Comparison of ENCODE assay signal across 25 cellular contexts in genomic region chr17:14078027-14078426, GRCh38. TPM values are rescaled to one million over a fixed set of nuclear protein-coding genes. Genes with fewer than 3 reads are reported as not detected.
DNase-seq lines count a peak whose midpoint lies in the region; ATAC-seq and TF ChIP-seq lines count a peak whose summit lies in the region.
"Had no signal": no experiment of that assay in that cellular context is flagged by ENCODE, and none has a peak within 500 bp of the region (broad histone marks: within the 10 kb centered on the region; RNA-seq: fewer than 3 reads in every experiment).

No MANE protein-coding gene starts in this region.

- no peaks in the 10 kb centered on the region for H3K27me3 ChIP-seq in smooth muscle cell (ENCODE audit: low read depth)
- H3K27me3 ChIP-seq: body of pancreas, stomach, tibial artery had no signal

- no peak overlapping the region for H3K4me3 Mint-ChIP-seq in activated T-cell treated with anti-CD3 and anti-CD28 coated beads, Interleukin-2, amount 50 U/mL, for 4 hours
- H3K4me3 Mint-ChIP-seq in endothelial cell (ENCODE audit: unreplicated experiment) = peak overlapping the region; percentile 0
- H3K4me3 Mint-ChIP-seq: activated CD4-positive, alpha-beta T cell treated with anti-CD3 and anti-CD28 coated beads, Interleukin-2, amount 10 ng/mL, durations not matched to agents 7 days and 5 days; natural killer cell treated with Interleukin-12 subunit alpha and Interleukin-12 subunit beta and Interleukin-15 and Interleukin-18, amount 100 ng/mL, for 72 hours had no signal

- no peaks in the 10 kb centered on the region for H3K27me3 Mint-ChIP-seq in activated T-cell treated with anti-CD3 and anti-CD28 coated beads, Interleukin-2, amount 50 U/mL, for 4 hours (ENCODE audit: low read depth)
- H3K27me3 Mint-ChIP-seq in endothelial cell (ENCODE audit: unreplicated experiment) = no peaks in the 10 kb centered on the region
- H3K27me3 Mint-ChIP-seq: activated CD4-positive, alpha-beta T cell treated with anti-CD3 and anti-CD28 coated beads, Interleukin-2, amount 10 ng/mL, durations not matched to agents 7 days and 5 days; natural killer cell treated with Interleukin-12 subunit alpha and Interleukin-12 subunit beta and Interleukin-15 and Interleukin-18, amount 100 ng/mL, for 72 hours had no signal

- peaks cover 8% of the 10 kb centered on the region for H3K79me2 ChIP-seq in smooth muscle cell (ENCODE audit: low read depth)

- peak overlapping the region; percentile 4 for H3K4me2 ChIP-seq in smooth muscle cell

- ATAC-seq in activated T-cell treated with anti-CD3 and anti-CD28 coated beads, Interleukin-2, amount 50 U/mL, for 4 hours = peak; percentile 43 to 57
- no peak for ATAC-seq in HG03280 (IDR thresholded peaks at IDR 0.05; ENCODE audit: unreplicated experiment)
- ATAC-seq: body of pancreas; mucosa of descending colon; natural killer cell treated with Interleukin-12 subunit alpha and Interleukin-12 subunit beta and Interleukin-15 and Interleukin-18, amount 100 ng/mL, for 72 hours had no signal

- no peaks in the 10 kb centered on the region for H3K9me3 Mint-ChIP-seq in activated T-cell treated with anti-CD3 and anti-CD28 coated beads, Interleukin-2, amount 50 U/mL, for 4 hours
- no peaks in the 10 kb centered on the region for H3K9me3 Mint-ChIP-seq in endothelial cell (ENCODE audit: unreplicated experiment)
- H3K9me3 Mint-ChIP-seq: activated CD4-positive, alpha-beta T cell treated with anti-CD3 and anti-CD28 coated beads, Interleukin-2, amount 10 ng/mL, durations not matched to agents 7 days and 5 days; natural killer cell treated with Interleukin-12 subunit alpha and Interleukin-12 subunit beta and Interleukin-15 and Interleukin-18, amount 100 ng/mL, for 72 hours had no signal

- H3K27ac Mint-ChIP-seq in endothelial cell (ENCODE audit: unreplicated experiment) = no peak overlapping the region

- no peak overlapping the region for H3K4me3 ChIP-seq in smooth muscle cell
- H3K4me3 ChIP-seq: body of pancreas, HAP-1, lung, mucosa of descending colon, stomach, tibial artery had no signal

- H3K4me1 ChIP-seq in smooth muscle cell (ENCODE audit: low read depth) = no peaks in the 10 kb centered on the region
- H3K4me1 ChIP-seq: body of pancreas, Caco-2, HAP-1, tibial artery had no signal

- H3K27ac ChIP-seq in smooth muscle cell (ENCODE audit: low read depth) = peak overlapping the region; percentile 40
- H3K27ac ChIP-seq: body of pancreas, stomach, tibial artery had no signal

- TF ChIP-seq CTCF in endothelial cell (IDR thresholded peaks at IDR 0.05; ENCODE audit: unreplicated experiment) (no peak), smooth muscle cell (IDR thresholded peaks at IDR 0.05; ENCODE audit: borderline replicate concordance, insufficient read depth, poor library complexity, severe bottlenecking) (no peak)

- H3K9ac ChIP-seq in smooth muscle cell (ENCODE audit: low read depth) = no peak overlapping the region

- WGBS in smooth muscle cell (ENCODE audit: low lambda C conversion rate) = 23% methylated on average over 3 of the region's 3 CpGs

- H3K36me3 ChIP-seq in smooth muscle cell (ENCODE audit: low read depth) = peaks cover 9% of the 10 kb centered on the region

- DNase-seq in activated T-cell treated with anti-CD3 and anti-CD28 coated beads, Interleukin-2, amount 50 U/mL, for 4 hours = no peak
- no peak for DNase-seq in activated T-cell treated with anti-CD3 and anti-CD28 coated beads, Interleukin-2, amount 50 U/mL, for 1 hour
- DNase-seq in OCI-M1 (lab: John Stamatoyannopoulos, UW) (peak; percentile 83), endothelial cell (ENCODE audit: low spot score) (no peak), smooth muscle cell (lab: John Stamatoyannopoulos, UW; ENCODE audit: unreplicated experiment) (no peak), dedifferentiated amniotic fluid mesenchymal stem cell (ENCODE audit: extremely low spot score) (no peak)
- DNase-seq: ACHN; activated CD4-positive, alpha-beta T cell treated with anti-CD3 and anti-CD28 coated beads, Interleukin-2, amount 10 ng/mL, durations not matched to agents 7 days and 5 days; activated CD8-positive, alpha-beta memory T cell treated with anti-CD3 and anti-CD28 coated beads, Interleukin-2, amount 50 U/mL, for 4 hours; activated gamma-delta T cell treated with Interleukin-2 at 50 U/mL for 16 hours; body of pancreas; Caco-2; GF-D8; glutamatergic neuron; kidney; mucosa of descending colon; NCI-H1417 treated with DMSO at 0.1 percent for 48 hours; NCI-H2081; NCI-H226; stomach; tibial artery had no signal

- H3K9me3 ChIP-seq in smooth muscle cell (replicated peaks; ENCODE audit: low read depth) = no peaks in the 10 kb centered on the region
- H3K9me3 ChIP-seq: body of pancreas, Caco-2, HAP-1, mucosa of descending colon, stomach, tibial artery had no signal

- H2AFZ ChIP-seq in smooth muscle cell (ENCODE audit: low read depth) = no peak overlapping the region

- peaks cover 20% of the 10 kb centered on the region for H3K4me1 Mint-ChIP-seq in activated T-cell treated with anti-CD3 and anti-CD28 coated beads, Interleukin-2, amount 50 U/mL, for 4 hours (ENCODE audit: low read depth)
- no peaks in the 10 kb centered on the region for H3K4me1 Mint-ChIP-seq in endothelial cell (ENCODE audit: unreplicated experiment)

- H3F3A ChIP-seq in smooth muscle cell (ENCODE audit: low read depth) = no peaks in the 10 kb centered on the region

- H4K20me1 ChIP-seq in smooth muscle cell (ENCODE audit: low read depth) = peaks cover 27% of the 10 kb centered on the region

- H3K36me3 Mint-ChIP-seq in activated T-cell treated with anti-CD3 and anti-CD28 coated beads, Interleukin-2, amount 50 U/mL, for 4 hours (ENCODE audit: insufficient read depth) = peaks cover 44% of the 10 kb centered on the region
- peaks cover 8% of the 10 kb centered on the region for H3K36me3 Mint-ChIP-seq in endothelial cell (ENCODE audit: low read depth, unreplicated experiment)

RNA-seq across cellular contexts. Expression of gene COX10, which starts 8.7 kb away (rescaled TPM):
- 10 to 100 TPM; 28.7 to 30.6 (median 29.0) TPM for total RNA-seq in activated T-cell treated with anti-CD3 and anti-CD28 coated beads, Interleukin-2, amount 50 U/mL, for 4 hours
- total RNA-seq in endothelial cell (ENCODE audit: unreplicated experiment) = 12.5 TPM
- total RNA-seq in smooth muscle cell = 18.4 and 22.8 TPM in 2 replicates
- polyA plus RNA-seq in smooth muscle cell = 15.1 and 16.8 TPM in 2 replicates
